Comparison of ENCODE assay signal across 12 cellular contexts in the genomic region with DNA sequence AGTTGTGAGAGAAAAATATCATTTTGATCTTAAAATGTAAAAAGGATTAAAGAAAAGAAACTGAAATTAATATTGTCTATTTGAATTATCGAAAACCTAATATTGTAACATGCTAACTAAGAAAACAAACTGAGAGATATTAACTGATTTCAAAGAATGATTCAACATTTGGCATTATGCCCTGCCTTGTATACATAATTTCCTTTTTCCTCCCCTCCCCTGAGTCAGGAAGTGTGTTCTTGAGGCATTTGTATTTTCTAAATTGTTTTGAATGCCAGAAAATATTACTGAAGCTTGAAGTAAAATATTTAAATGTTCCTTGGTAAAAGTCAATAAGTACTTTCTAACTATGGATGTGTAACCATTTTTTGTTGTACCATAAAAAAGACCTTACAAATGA. TPM values are rescaled to one million over a fixed set of nuclear protein-coding genes. Genes with fewer than 3 reads are reported as not detected.
DNase-seq lines count a peak whose midpoint lies in the region; ATAC-seq, FAIRE-seq and TF ChIP-seq lines count a peak whose summit lies in the region.
"Had no signal": no experiment of that assay in that cellular context is flagged by ENCODE, and none has a peak within 500 bp of the region (broad histone marks: within the 10 kb centered on the region; RNA-seq: fewer than 3 reads in every experiment).

No MANE protein-coding gene starts in this region.

- no peak overlapping the region for H3K4me3 ChIP-seq in kidney (ENCODE audit: low read length in 2 of 2)
- H3K4me3 ChIP-seq: thoracic aorta had no signal

- peaks cover 13% of the 10 kb centered on the region for H3K36me3 Mint-ChIP-seq in activated naive CD8-positive, alpha-beta T cell treated with anti-CD3 and anti-CD28 coated beads, Interleukin-2, amount 50 U/mL, for 24 hours (ENCODE audit: low read depth)

- H3K9me3 ChIP-seq in kidney (ENCODE audit: control insufficient read depth in 1 of 2, low read length in 2 of 2) = no peaks in the 10 kb centered on the region
- H3K9me3 ChIP-seq: thoracic aorta had no signal

- no peaks in the 10 kb centered on the region for H3K27me3 Mint-ChIP-seq in activated naive CD8-positive, alpha-beta T cell treated with anti-CD3 and anti-CD28 coated beads, Interleukin-2, amount 50 U/mL, for 24 hours
- H3K27me3 Mint-ChIP-seq: activated T-helper 17 cell treated with anti-CD3 and anti-CD28 coated beads, Interleukin-2, amount 50 U/mL, for 72 hours had no signal

- peaks cover 0 to 4% of the 10 kb centered on the region in 2 donors for H3K4me1 ChIP-seq in kidney (ENCODE audit: control insufficient read depth in 1 of 2, insufficient read depth in 1 of 2, low read depth in 1 of 2, low read length in 2 of 2)

- peaks cover 69% of the 10 kb centered on the region for H3K4me1 Mint-ChIP-seq in activated naive CD8-positive, alpha-beta T cell treated with anti-CD3 and anti-CD28 coated beads, Interleukin-2, amount 50 U/mL, for 24 hours

- H3K4me3 Mint-ChIP-seq in activated naive CD8-positive, alpha-beta T cell treated with anti-CD3 and anti-CD28 coated beads, Interleukin-2, amount 50 U/mL, for 24 hours = no peak overlapping the region
- H3K4me3 Mint-ChIP-seq: activated T-helper 17 cell treated with anti-CD3 and anti-CD28 coated beads, Interleukin-2, amount 50 U/mL, for 72 hours; T-cell had no signal

- no peak overlapping the region for H3K27ac ChIP-seq in kidney (ENCODE audit: low read depth in 2 of 2, low read length in 2 of 2)
- H3K27ac ChIP-seq: thoracic aorta had no signal

- intact Hi-C loops in kidney (cut with DNase I) = no loop called here

- TF ChIP-seq CTCF in kidney (IDR thresholded peaks at IDR 0.05; ENCODE audit: borderline replicate concordance, extremely low read depth, insufficient read depth) = no peak

- peak overlapping the region; percentile 59 for H3K27ac Mint-ChIP-seq in activated naive CD8-positive, alpha-beta T cell treated with anti-CD3 and anti-CD28 coated beads, Interleukin-2, amount 50 U/mL, for 24 hours

- no peak overlapping the region for H3K9ac ChIP-seq in kidney (ENCODE audit: low read length in 2 of 2)

- no peaks in the 10 kb centered on the region for H3K9me3 Mint-ChIP-seq in activated naive CD8-positive, alpha-beta T cell treated with anti-CD3 and anti-CD28 coated beads, Interleukin-2, amount 50 U/mL, for 24 hours
- H3K9me3 Mint-ChIP-seq: activated T-helper 17 cell treated with anti-CD3 and anti-CD28 coated beads, Interleukin-2, amount 50 U/mL, for 72 hours; T-cell had no signal

- no peak for ATAC-seq in activated naive CD8-positive, alpha-beta T cell treated with anti-CD3 and anti-CD28 coated beads, Interleukin-2, amount 50 U/mL, for 24 hours
- ATAC-seq in GM18861 (IDR thresholded peaks at IDR 0.05; ENCODE audit: unreplicated experiment) (no peak), GM18502 (IDR thresholded peaks at IDR 0.05; ENCODE audit: poor library complexity, unreplicated experiment) (no peak), HG03025 (IDR thresholded peaks at IDR 0.05; ENCODE audit: low FRiP score, unreplicated experiment) (no peak), GM19395 (IDR thresholded peaks at IDR 0.05; ENCODE audit: unreplicated experiment) (no peak)
- ATAC-seq: activated T-helper 17 cell treated with anti-CD3 and anti-CD28 coated beads, Interleukin-2, amount 50 U/mL, for 72 hours had no signal

- no peak for FAIRE-seq in HTR-8/SVneo (lab: Jason Lieb, UNC)
- peak; percentile 82 for FAIRE-seq in kidney (lab: Jason Lieb, UNC)

- DNase-seq in Ammon's horn (ENCODE audit: low spot score) (peak; percentile 4), HTR-8/SVneo (ENCODE audit: insufficient read length, low spot score) (peak; percentile 27), kidney (no peak)
- DNase-seq in activated naive CD8-positive, alpha-beta T cell treated with anti-CD3 and anti-CD28 coated beads, Interleukin-2, amount 50 U/mL, for 24 hours = no peak
- DNase-seq: right cardiac atrium, T-cell had no signal

- no peaks in the 10 kb centered on the region for H3K36me3 ChIP-seq in kidney (ENCODE audit: control insufficient read depth in 1 of 2, insufficient read depth in 2 of 2, low read length in 2 of 2)
- H3K36me3 ChIP-seq: thoracic aorta had no signal

RNA-seq across cellular contexts. Expression of a gene that starts 49.4 kb away (rescaled TPM):
- total RNA-seq in kidney = 42.8 TPM
- 9.9 TPM for polyA plus RNA-seq in kidney (ENCODE audit: insufficient read depth, low read depth, low replicate concordance)

Comparison
In these comparisons a context has a peak if more than half of its experiments do, and no peak if none do; other contexts are left out.
1. DNase-seq: peak in Ammon's horn (single experiment) and HTR-8/SVneo (single experiment); none in activated naive CD8-positive, alpha-beta T cell treated with anti-CD3 and anti-CD28 coated beads, Interleukin-2, amount 50 U/mL, for 24 hours (single experiment) and kidney (single experiment).